ENCODE assay signal across 1 cellular context in genomic region chr7:79615466-79615865, GRCh38.
A peak's percentile ranks its signal among the peaks of the same experiment; 100 is the strongest.
TF ChIP-seq lines count a peak whose summit lies in the region.

No MANE protein-coding gene starts in this region.

TF ChIP-seq in SK-N-SH, 30 proteins besides CTCF, POLR2A, EP300 and RAD21 (continued from another document):
- peak; percentile 63 for TF ChIP-seq JUND (IDR thresholded peaks at IDR 0.05)
- TF ChIP-seq USF2 (IDR thresholded peaks at IDR 0.05; ENCODE audit: borderline replicate concordance, low read depth, low read length) = no peak
- peak; percentile 6; the same call in 1 of the 2 replicates for TF ChIP-seq MEF2A (IDR thresholded peaks at IDR 0.05; ENCODE audit: borderline replicate concordance, low read depth)
- TF ChIP-seq CHD2 (IDR thresholded peaks at IDR 0.05; ENCODE audit: low read length, partially characterized antibody) = no peak
- no peak for TF ChIP-seq TEAD4 (IDR thresholded peaks at IDR 0.05; ENCODE audit: borderline replicate concordance, insufficient read depth)
- TF ChIP-seq NFIC (IDR thresholded peaks at IDR 0.05; ENCODE audit: borderline replicate concordance) = peak; percentile 11; the same call in 1 of the 2 replicates
- peak; percentile 56; the same call in 1 of the 2 replicates for TF ChIP-seq FOSL2 (IDR thresholded peaks at IDR 0.05; ENCODE audit: borderline replicate concordance, low read depth)
- no peak for TF ChIP-seq MXI1 (IDR thresholded peaks at IDR 0.05; ENCODE audit: low read depth, low read length)
- TF ChIP-seq, protein P1, sequence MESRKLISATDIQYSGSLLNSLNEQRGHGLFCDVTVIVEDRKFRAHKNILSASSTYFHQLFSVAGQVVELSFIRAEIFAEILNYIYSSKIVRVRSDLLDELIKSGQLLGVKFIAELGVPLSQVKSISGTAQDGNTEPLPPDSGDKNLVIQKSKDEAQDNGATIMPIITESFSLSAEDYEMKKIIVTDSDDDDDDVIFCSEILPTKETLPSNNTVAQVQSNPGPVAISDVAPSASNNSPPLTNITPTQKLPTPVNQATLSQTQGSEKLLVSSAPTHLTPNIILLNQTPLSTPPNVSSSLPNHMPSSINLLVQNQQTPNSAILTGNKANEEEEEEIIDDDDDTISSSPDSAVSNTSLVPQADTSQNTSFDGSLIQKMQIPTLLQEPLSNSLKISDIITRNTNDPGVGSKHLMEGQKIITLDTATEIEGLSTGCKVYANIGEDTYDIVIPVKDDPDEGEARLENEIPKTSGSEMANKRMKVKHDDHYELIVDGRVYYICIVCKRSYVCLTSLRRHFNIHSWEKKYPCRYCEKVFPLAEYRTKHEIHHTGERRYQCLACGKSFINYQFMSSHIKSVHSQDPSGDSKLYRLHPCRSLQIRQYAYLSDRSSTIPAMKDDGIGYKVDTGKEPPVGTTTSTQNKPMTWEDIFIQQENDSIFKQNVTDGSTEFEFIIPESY (IDR thresholded peaks at IDR 0.05; ENCODE audit: borderline replicate concordance, low read depth) = no peak
- no peak for TF ChIP-seq POLR2AphosphoS5 (IDR thresholded peaks at IDR 0.05; ENCODE audit: low read depth, low read length)
- no peak for TF ChIP-seq GATA2 (CRISPR knock-in tag; IDR thresholded peaks at IDR 0.05)
- TF ChIP-seq REST (IDR thresholded peaks at IDR 0.05; ENCODE audit: low read depth, low read length) = no peak
- TF ChIP-seq TCF12 (IDR thresholded peaks at IDR 0.05) = peak; percentile 44; the same call in 1 of the 2 replicates
